In genomic region chr12:120228041-120228290, GRCh38 we compare ENCODE assay signal across 9 cellular contexts. TPM values are rescaled to one million over a fixed set of nuclear protein-coding genes. Genes with fewer than 3 reads are reported as not detected.
DNase-seq lines count a peak whose midpoint lies in the region; ATAC-seq and TF ChIP-seq lines count a peak whose summit lies in the region.
"Had no signal": no experiment of that assay in that cellular context is flagged by ENCODE, and none has a peak within 500 bp of the region (broad histone marks: within the 10 kb centered on the region; RNA-seq: fewer than 3 reads in every experiment).

No MANE protein-coding gene starts in this region.

- peak overlapping the region in 1 of 2 experiments; percentile 13 for H3K4ac ChIP-seq in mesenchymal stem cell (ENCODE audit: low read depth in 1 of 2, low read length in 2 of 2)

- no peak overlapping the region for H3K4me3 ChIP-seq in cardiac muscle cell
- no peak overlapping the region for H3K4me3 ChIP-seq in right cardiac atrium (ENCODE audit: low read length)
- H3K4me3 ChIP-seq in adrenal gland: no peak overlapping the region
- peak overlapping the region in 1 of 2 experiments; percentile 57 for H3K4me3 ChIP-seq in mesenchymal stem cell (ENCODE audit: insufficient read depth in 1 of 2, low read depth in 1 of 2, low read length in 2 of 2)

- H3K79me1 ChIP-seq in mesenchymal stem cell (replicated peaks; ENCODE audit: low read length, poor library complexity, severe bottlenecking): peaks cover 15% of the 10 kb centered on the region

- H2AFZ ChIP-seq in mesenchymal stem cell (ENCODE audit: low read depth, low read length): no peak overlapping the region

- no peaks in the 10 kb centered on the region for H3K9me3 Mint-ChIP-seq in type B pancreatic cell
- H3K9me3 Mint-ChIP-seq: activated T-cell treated with anti-CD3 and anti-CD28 coated beads, Interleukin-2, amount 50 U/mL, for 4 hours had no signal

- no peaks in the 10 kb centered on the region for H3K9me3 ChIP-seq in cardiac muscle cell (ENCODE audit: low read depth)
- no peaks in the 10 kb centered on the region for H3K9me3 ChIP-seq in right cardiac atrium (ENCODE audit: control insufficient read depth, low read length)
- H3K9me3 ChIP-seq in adrenal gland (replicated peaks in 1 of 3): no peaks in the 10 kb centered on the region
- H3K9me3 ChIP-seq in mesenchymal stem cell (ENCODE audit: control insufficient read depth, low read length): no peaks in the 10 kb centered on the region

- H2AK5ac ChIP-seq in mesenchymal stem cell (ENCODE audit: low read length, severe bottlenecking): peak overlapping the region; percentile 27

- intact Hi-C loops in right cardiac atrium (cut with DNase I): loop anchor here (1.0 to 2.0 kb wide), 3 partner anchors 37 to 38 kb away; partner anchors contain the start of gene PXN (in 3 of the 4)
- intact Hi-C loops in adrenal gland (cut with DNase I): loop anchor here in 1 of 2 donors (2.0 kb wide), 1 partner anchor 39 kb away; no protein-coding TSS in a partner anchor

- H3K27me3 Mint-ChIP-seq in type B pancreatic cell: no peaks in the 10 kb centered on the region

- TF ChIP-seq CTCF in cardiac muscle cell (IDR thresholded peaks at IDR 0.05; ENCODE audit: low read depth, low read length) (no peak), adrenal gland (IDR thresholded peaks at IDR 0.05) (no peak), type B pancreatic cell (conservative IDR thresholded peaks at IDR 0.05) (no peak)

- H2BK15ac ChIP-seq in mesenchymal stem cell (ENCODE audit: low read depth, poor library complexity, severe bottlenecking): no peak overlapping the region

- H3K4me3 Mint-ChIP-seq in type B pancreatic cell: peak overlapping the region; percentile 85

- H4K91ac ChIP-seq in mesenchymal stem cell (ENCODE audit: low read length): no peak overlapping the region

- peaks cover 49% of the 10 kb centered on the region for H3K4me1 Mint-ChIP-seq in type B pancreatic cell (ENCODE audit: unreplicated experiment)

- ATAC-seq in right cardiac atrium: no peak
- ATAC-seq in HG02884 (IDR thresholded peaks at IDR 0.05; ENCODE audit: unreplicated experiment): no peak

- H2BK5ac ChIP-seq in mesenchymal stem cell (ENCODE audit: low read depth, low read length, poor library complexity, severe bottlenecking): no peak overlapping the region

- no peak overlapping the region for H2BK120ac ChIP-seq in mesenchymal stem cell (ENCODE audit: low read depth, low read length)

- no peak overlapping the region for H3K4me2 ChIP-seq in mesenchymal stem cell (ENCODE audit: low read length, poor library complexity, severe bottlenecking)

- H3K14ac ChIP-seq in mesenchymal stem cell (ENCODE audit: low read length in 2 of 2): no peak overlapping the region

- WGBS in right cardiac atrium: 33% methylated on average over 3 of the region's 3 CpGs
- WGBS in adrenal gland, 4 donors: 48 to 60% (median 54%) methylated on average over 3 of the region's 3 CpGs
- 40% methylated on average over 3 of the region's 3 CpGs for WGBS in mesenchymal stem cell

- DNase-seq in cardiac muscle cell (ENCODE audit: low read depth in 1 of 2, low spot score in 1 of 2) (no peak), right cardiac atrium (no peak), adrenal gland (no peak), mesenchymal stem cell (no peak), type B pancreatic cell (ENCODE audit: extremely low spot score, unreplicated experiment) (no peak), NCI-H748 treated with DMSO at 0.1 percent for 48 hours (lab: John Stamatoyannopoulos, UW) (no peak), GOT3 (lab: John Stamatoyannopoulos, UW) (no peak)

- H3K9ac ChIP-seq in mesenchymal stem cell (ENCODE audit: low read length): peak overlapping the region; percentile 89

- H3K23ac ChIP-seq in mesenchymal stem cell (ENCODE audit: low read length in 2 of 2): no peak overlapping the region

- H4K8ac ChIP-seq in mesenchymal stem cell (ENCODE audit: low read length): peak overlapping the region; percentile 81

- H3K27ac ChIP-seq in cardiac muscle cell (peak overlapping the region; percentile 95), right cardiac atrium (ENCODE audit: low read length) (no peak overlapping the region), adrenal gland (peak overlapping the region in 3 of 5 donors; percentile 24 to 98 (median 95)), mesenchymal stem cell (ENCODE audit: low read length, poor library complexity, severe bottlenecking) (peak overlapping the region; percentile 96)

- H2BK12ac ChIP-seq in mesenchymal stem cell (ENCODE audit: low read length in 2 of 2): no peak overlapping the region

- H3K36me3 ChIP-seq in cardiac muscle cell: no peaks in the 10 kb centered on the region
- peaks cover 0 to 23% of the 10 kb centered on the region in 2 donors for H3K36me3 ChIP-seq in adrenal gland (replicated peaks in 1 of 2)
- H3K36me3 ChIP-seq in mesenchymal stem cell (ENCODE audit: control insufficient read depth in 1 of 2, insufficient read depth in 2 of 2, low read depth in 1 of 2, low read length in 2 of 2): peaks cover 26 to 30% of the 10 kb centered on the region in 2 experiments

- H3K27me3 ChIP-seq in cardiac muscle cell (no peaks in the 10 kb centered on the region), right cardiac atrium (ENCODE audit: control insufficient read depth, insufficient read depth) (no peaks in the 10 kb centered on the region), adrenal gland (no peaks in the 10 kb centered on the region), mesenchymal stem cell (ENCODE audit: control insufficient read depth in 1 of 2, insufficient read depth in 1 of 2, low read length in 2 of 2) (no peaks in the 10 kb centered on the region)

- no peak for TF ChIP-seq POLR2A in adrenal gland (IDR thresholded peaks at IDR 0.05)

- peak overlapping the region; percentile 100 for H3K27ac Mint-ChIP-seq in type B pancreatic cell

- H3K4me1 ChIP-seq in cardiac muscle cell (ENCODE audit: low read depth): peaks cover 58% of the 10 kb centered on the region
- peaks cover 42% of the 10 kb centered on the region for H3K4me1 ChIP-seq in right cardiac atrium (ENCODE audit: control insufficient read depth, insufficient read depth, low read length)
- peaks cover 49 to 71% of the 10 kb centered on the region in 2 donors for H3K4me1 ChIP-seq in adrenal gland (replicated peaks in 1 of 2)
- H3K4me1 ChIP-seq in mesenchymal stem cell (ENCODE audit: control insufficient read depth, insufficient read depth, low read depth, low read length): peaks cover 76% of the 10 kb centered on the region

- H3K36me3 Mint-ChIP-seq in type B pancreatic cell: peaks cover 1% of the 10 kb centered on the region

- peak overlapping the region in 1 of 2 experiments; percentile 73 for H3K18ac ChIP-seq in mesenchymal stem cell (ENCODE audit: low read depth in 1 of 2, low read length in 2 of 2)

RNA-seq across cellular contexts. Expression of gene RPLP0, which starts 27.1 kb away (rescaled TPM):
- total RNA-seq in cardiac muscle cell (3,916 and 4,641 TPM in 2 replicates), right cardiac atrium (1,000 to 10,000 TPM in 1 of 4 donors, 100 to 1,000 TPM in 3; 800 to 1,173 (median 979) TPM), adrenal gland (1,000 to 10,000 TPM; 1,495 to 3,084 (median 1,728) TPM), type B pancreatic cell (ENCODE audit: low replicate concordance) (2,585 and 2,806 TPM in 2 replicates)
- polyA plus RNA-seq in cardiac muscle cell (904 and 1,089 TPM in 2 replicates), right cardiac atrium (1,119 TPM), adrenal gland (1,000 to 10,000 TPM; 1,257 to 2,060 (median 2,032) TPM)
- polyA plus RNA-seq in mesenchymal stem cell (2013, experiment 1 of 2): 3,349 TPM
- polyA plus RNA-seq in mesenchymal stem cell (2013, experiment 2 of 2): 3,313 TPM

RNA-seq across cellular contexts. Expression of gene GCN1, which starts 33.5 kb away (rescaled TPM):
- 59.2 and 76.0 TPM in 2 replicates for total RNA-seq in cardiac muscle cell
- 27.0 and 37.0 TPM in 2 replicates for polyA plus RNA-seq in cardiac muscle cell
- total RNA-seq in right cardiac atrium: 10 to 100 TPM; 32.9 to 41.4 (median 35.5) TPM
- polyA plus RNA-seq in right cardiac atrium: 10.6 TPM
- total RNA-seq in adrenal gland: 10 to 100 TPM; 42.4 to 98.5 (median 56.2) TPM
- 10 to 100 TPM; 22.0 to 31.3 (median 25.3) TPM for polyA plus RNA-seq in adrenal gland
- 19.7 TPM for polyA plus RNA-seq in mesenchymal stem cell (2013, experiment 1 of 2)
- 17.3 TPM for polyA plus RNA-seq in mesenchymal stem cell (2013, experiment 2 of 2)
- total RNA-seq in type B pancreatic cell (ENCODE audit: low replicate concordance): 114 and 130 TPM in 2 replicates

RNA-seq across cellular contexts. Expression of gene PXN, which starts 37.6 kb away (rescaled TPM):
- total RNA-seq in cardiac muscle cell (43.8 and 48.6 TPM in 2 replicates), right cardiac atrium (10 to 100 TPM; 67.8 to 89.8 (median 80.2) TPM), adrenal gland (100 to 1,000 TPM in 4 of 8 donors, 10 to 100 TPM in 4; 45.3 to 156 (median 85.7) TPM), type B pancreatic cell (ENCODE audit: low replicate concordance) (60.7 and 127 TPM in 2 replicates)
- polyA plus RNA-seq in cardiac muscle cell (67.9 TPM in 2 replicates), right cardiac atrium (77.3 TPM), adrenal gland (100 to 1,000 TPM in 2 of 3 donors, 10 to 100 TPM in 1; 79.9 to 142 (median 123) TPM)
- polyA plus RNA-seq in mesenchymal stem cell (2013, experiment 1 of 2): 90.4 TPM
- polyA plus RNA-seq in mesenchymal stem cell (2013, experiment 2 of 2): 88.1 TPM
